ENCODE assay signal across 13 cellular contexts in genomic region chr16:88062341-88062861, GRCh38.
DNase-seq lines count a peak whose midpoint lies in the region; ATAC-seq, FAIRE-seq and TF ChIP-seq lines count a peak whose summit lies in the region.
"Had no signal": no experiment of that assay in that cellular context is flagged by ENCODE, and none has a peak within 500 bp of the region (broad histone marks: within the 10 kb centered on the region; RNA-seq: fewer than 3 reads in every experiment).

No MANE protein-coding gene starts in this region.

- H3K4me1 ChIP-seq in liver (ENCODE audit: control insufficient read depth in 4 of 4, insufficient read depth in 4 of 4, low read length in 3 of 4) (no peaks in the 10 kb centered on the region), HepG2 (ENCODE audit: insufficient read depth, low read length) (no peaks in the 10 kb centered on the region), fibroblast of lung (ENCODE audit: control insufficient read depth, extremely low read depth, insufficient read depth, low read length) (peaks cover 28% of the 10 kb centered on the region), vagina (peaks cover 12% of the 10 kb centered on the region), BE2C (no peaks in the 10 kb centered on the region)
- H3K4me1 ChIP-seq: A549 had no signal

- in situ Hi-C loops in HepG2 (cut with HindIII; ENCODE audit: extremely low pct_ligation_motif_present, low pct_unique_long_range_greater_than_20kb): no loop called here

- H3K4me3 Mint-ChIP-seq in nephron: no peak overlapping the region
- H3K4me3 Mint-ChIP-seq: T-cell had no signal

- CTCF ChIA-PET in HepG2 (lab: Yijun Ruan, JAX; ENCODE audit: low intra/inter-chr PET ratio, low total read pairs): no interaction called here

- H3K4me3 ChIP-seq in liver (ENCODE audit: low read depth in 1 of 3, low read length in 3 of 3): no peak overlapping the region
- H3K4me3 ChIP-seq in HepG2 (replicated peaks in 1 of 3; ENCODE audit: insufficient read depth in 1 of 3, low read depth in 2 of 3, low read length in 3 of 3): no peak overlapping the region
- no peak overlapping the region for H3K4me3 ChIP-seq in fibroblast of lung (replicated peaks in 1 of 4; ENCODE audit: control extremely low read depth in 1 of 4, insufficient read depth in 1 of 4, low read depth in 3 of 4, low read length in 4 of 4)
- no peak overlapping the region for H3K4me3 ChIP-seq in vagina
- no peak overlapping the region for H3K4me3 ChIP-seq in BE2C (ENCODE audit: low read depth, low read length)
- H3K4me3 ChIP-seq: A549 had no signal

- H3K27me3 Mint-ChIP-seq in nephron (ENCODE audit: low read depth): no peaks in the 10 kb centered on the region
- H3K27me3 Mint-ChIP-seq: T-cell had no signal

- intact Hi-C loops in HepG2 (cut with micrococcal nuclease; ENCODE audit: unreplicated experiment): no loop called here
- intact Hi-C loops in vagina (cut with DNase I): no loop called here

- TF ChIP-seq EP300 in HepG2 (IDR thresholded peaks at IDR 0.05; ENCODE audit: low read depth in 2 of 2, low read length in 2 of 2) (no peak), HepG2 (CRISPR knock-in tag; IDR thresholded peaks at IDR 0.05; ENCODE audit: borderline replicate concordance) (no peak)

- no peak for DNase-seq in HepG2 (ENCODE audit: low spot score)
- DNase-seq in fibroblast of lung (ENCODE audit: low read depth in 2 of 2): peak; percentile 73 to 91
- no peak for DNase-seq in vagina (ENCODE audit: extremely low spot score in 2 of 2)
- DNase-seq in activated CD4-positive, alpha-beta T cell treated with anti-CD3 and anti-CD28 coated beads, Interleukin-2, amount 50 U/mL, for 1 hour: no peak
- no peak for DNase-seq in BE2C
- DNase-seq in CD1c-positive myeloid dendritic cell (ENCODE audit: extremely low spot score): no peak
- DNase-seq: cortex of kidney, KG1, NCI-H69, T-cell had no signal

- POLR2A ChIA-PET in HepG2 (lab: Yijun Ruan, JAX): no interaction called here

- H3K79me2 ChIP-seq in HepG2 (ENCODE audit: insufficient read depth, low read length): no peaks in the 10 kb centered on the region
- no peaks in the 10 kb centered on the region for H3K79me2 ChIP-seq in fibroblast of lung (ENCODE audit: control insufficient read depth, insufficient read depth, low read length)

- BruUV-seq in HepG2 (replicated peaks; lab: Mats Ljungman, UMichigan): no TSS peak

- H3K27me3 ChIP-seq in liver (ENCODE audit: control insufficient read depth in 4 of 4, insufficient read depth in 4 of 4, low read length in 3 of 4) (no peaks in the 10 kb centered on the region), HepG2 (ENCODE audit: control insufficient read depth in 1 of 2, insufficient read depth in 2 of 2, low read length in 2 of 2) (no peaks in the 10 kb centered on the region), fibroblast of lung (ENCODE audit: control insufficient read depth, insufficient read depth, low read length) (no peaks in the 10 kb centered on the region), vagina (no peaks in the 10 kb centered on the region), BE2C (no peaks in the 10 kb centered on the region)

- H3K9me3 Mint-ChIP-seq in nephron: no peaks in the 10 kb centered on the region
- H3K9me3 Mint-ChIP-seq: T-cell had no signal

- H3K27ac Mint-ChIP-seq in nephron: peak overlapping the region; percentile 90 to 96 (median 91)
- H3K27ac Mint-ChIP-seq: T-cell had no signal

- ATAC-seq in HepG2: no peak
- ATAC-seq: A549, T-cell had no signal

- H3K27ac ChIP-seq in liver (ENCODE audit: low read depth in 1 of 2, low read length in 2 of 2): peak overlapping the region in 1 of 2 donors; percentile 46
- no peak overlapping the region for H3K27ac ChIP-seq in HepG2 (ENCODE audit: extremely low read length, insufficient read depth, low read length)
- H3K27ac ChIP-seq in fibroblast of lung (ENCODE audit: insufficient read depth, low read length): peak overlapping the region; percentile 76
- peak overlapping the region; percentile 72 for H3K27ac ChIP-seq in vagina
- H3K27ac ChIP-seq: A549 had no signal

- H3K4me2 ChIP-seq in HepG2 (ENCODE audit: low read depth, low read length) (no peak overlapping the region), fibroblast of lung (ENCODE audit: extremely low read depth, insufficient read depth, low read length) (peak overlapping the region; percentile 39)
- H3K4me2 ChIP-seq: A549 had no signal

- H2AFZ ChIP-seq in HepG2 (ENCODE audit: low read length) (no peak overlapping the region), fibroblast of lung (ENCODE audit: low read length) (peak overlapping the region; percentile 47)

- TF ChIP-seq CTCF in liver (IDR thresholded peaks at IDR 0.05; ENCODE audit: low read depth, low read length, missing input control): no peak
- TF ChIP-seq CTCF in HepG2 (CRISPR knock-in tag; IDR thresholded peaks at IDR 0.05): no peak
- no peak for TF ChIP-seq CTCF in fibroblast of lung (conservative IDR thresholded peaks at IDR 0.05 in 1 of 2, IDR thresholded peaks at IDR 0.05 in 1 of 2; ENCODE audit: low read depth in 1 of 2, low read length in 2 of 2)
- no peak for TF ChIP-seq CTCF in nephron (IDR thresholded peaks at IDR 0.05; ENCODE audit: unreplicated experiment in 3 of 3)
- no peak for TF ChIP-seq CTCF in vagina (IDR thresholded peaks at IDR 0.05)
- no peak for TF ChIP-seq CTCF in BE2C (IDR thresholded peaks at IDR 0.05; ENCODE audit: low read depth, low read length)

- no peak for FAIRE-seq in HepG2 (lab: Jason Lieb, UNC)
- FAIRE-seq: A549 had no signal

- H3K36me3 ChIP-seq in liver (ENCODE audit: control insufficient read depth in 4 of 4, insufficient read depth in 3 of 4, low read depth in 1 of 4, low read length in 3 of 4): peaks cover 5 to 32% (median 11%) of the 10 kb centered on the region in 4 donors
- peaks cover 6 to 23% of the 10 kb centered on the region in 2 experiments; a peak in 3 of 5 replicates for H3K36me3 ChIP-seq in HepG2 (replicated peaks in 1 of 2; ENCODE audit: control insufficient read depth in 1 of 2, insufficient read depth in 2 of 2, low read length in 2 of 2)
- peaks cover 3% of the 10 kb centered on the region for H3K36me3 ChIP-seq in fibroblast of lung (ENCODE audit: control insufficient read depth, insufficient read depth, low read length)
- peaks cover 0 to 10% of the 10 kb centered on the region in 2 donors for H3K36me3 ChIP-seq in vagina
- H3K36me3 ChIP-seq in BE2C: peaks cover 11% of the 10 kb centered on the region

- H3K4me1 Mint-ChIP-seq in nephron: peaks cover 29% of the 10 kb centered on the region
- H3K4me1 Mint-ChIP-seq: T-cell had no signal

- H3K36me3 Mint-ChIP-seq in nephron (ENCODE audit: low read depth): peaks cover 8% of the 10 kb centered on the region

- TF ChIP-seq POLR2A in HepG2 (IDR thresholded peaks at IDR 0.05; ENCODE audit: insufficient read depth in 1 of 2, low read depth in 2 of 2, low read length in 2 of 2): no peak
- no peak for TF ChIP-seq POLR2A in vagina (IDR thresholded peaks at IDR 0.05)

- H3K9me3 ChIP-seq in liver (ENCODE audit: control insufficient read depth in 4 of 4, low read length in 3 of 4) (no peaks in the 10 kb centered on the region), HepG2 (ENCODE audit: low read length) (no peaks in the 10 kb centered on the region), fibroblast of lung (ENCODE audit: control insufficient read depth, insufficient read depth, low read depth, low read length) (no peaks in the 10 kb centered on the region), vagina (no peaks in the 10 kb centered on the region), BE2C (no peaks in the 10 kb centered on the region)
- H3K9me3 ChIP-seq: A549 had no signal

- H3K9ac ChIP-seq in liver (ENCODE audit: low read depth in 1 of 2, low read length in 2 of 2) (no peak overlapping the region), HepG2 (ENCODE audit: insufficient read depth, low read depth, low read length) (no peak overlapping the region), fibroblast of lung (ENCODE audit: insufficient read depth, low read length) (no peak overlapping the region)

- TF ChIP-seq RAD21 in liver (IDR thresholded peaks at IDR 0.05): no peak
- TF ChIP-seq RAD21 in HepG2 (CRISPR knock-in tag; IDR thresholded peaks at IDR 0.05): no peak

- H4K20me1 ChIP-seq in HepG2 (ENCODE audit: insufficient read depth, low read length) (no peaks in the 10 kb centered on the region), fibroblast of lung (ENCODE audit: control insufficient read depth, extremely low read depth, insufficient read depth, low read length) (no peaks in the 10 kb centered on the region)

- WGBS in liver: 82% methylated on average over 13 of the region's 13 CpGs
- 88% methylated on average over 13 of the region's 13 CpGs for WGBS in HepG2 (ENCODE audit: low lambda C conversion rate)

TF ChIP-seq in liver, 16 proteins besides CTCF, POLR2A, EP300 and RAD21:
- TF ChIP-seq, protein P1, sequence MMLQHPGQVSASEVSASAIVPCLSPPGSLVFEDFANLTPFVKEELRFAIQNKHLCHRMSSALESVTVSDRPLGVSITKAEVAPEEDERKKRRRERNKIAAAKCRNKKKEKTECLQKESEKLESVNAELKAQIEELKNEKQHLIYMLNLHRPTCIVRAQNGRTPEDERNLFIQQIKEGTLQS (IDR thresholded peaks at IDR 0.05): no peak
- TF ChIP-seq SP1 (IDR thresholded peaks at IDR 0.05) (no peak), FOXA1 (IDR thresholded peaks at IDR 0.05) (no peak), NR2F2 (IDR thresholded peaks at IDR 0.05) (peak; percentile 74), RXRA (IDR thresholded peaks at IDR 0.05) (peak; percentile 36 to 68)

TF ChIP-seq in HepG2, 621 proteins besides CTCF, POLR2A, EP300 and RAD21:
- TF ChIP-seq RAD51 (IDR thresholded peaks at IDR 0.05; ENCODE audit: borderline replicate concordance) (no peak), ZNF788 (CRISPR knock-in tag; IDR thresholded peaks at IDR 0.05; ENCODE audit: borderline replicate concordance) (no peak), ZNF335 (CRISPR knock-in tag; IDR thresholded peaks at IDR 0.05) (no peak), HOXD1 (CRISPR knock-in tag; IDR thresholded peaks at IDR 0.05) (no peak)

Comparison
In these comparisons a context has a peak if more than half of its experiments do, and no peak if none do; other contexts are left out.
1. DNase-seq: peak in fibroblast of lung (2 of 2); none in HepG2 (single experiment), vagina (0 of 2), activated CD4-positive, alpha-beta T cell treated with anti-CD3 and anti-CD28 coated beads, Interleukin-2, amount 50 U/mL, for 1 hour (single experiment), BE2C (single experiment) and CD1c-positive myeloid dendritic cell (single experiment).